ENCODE assay signal across 8 cellular contexts in the genomic region with DNA sequence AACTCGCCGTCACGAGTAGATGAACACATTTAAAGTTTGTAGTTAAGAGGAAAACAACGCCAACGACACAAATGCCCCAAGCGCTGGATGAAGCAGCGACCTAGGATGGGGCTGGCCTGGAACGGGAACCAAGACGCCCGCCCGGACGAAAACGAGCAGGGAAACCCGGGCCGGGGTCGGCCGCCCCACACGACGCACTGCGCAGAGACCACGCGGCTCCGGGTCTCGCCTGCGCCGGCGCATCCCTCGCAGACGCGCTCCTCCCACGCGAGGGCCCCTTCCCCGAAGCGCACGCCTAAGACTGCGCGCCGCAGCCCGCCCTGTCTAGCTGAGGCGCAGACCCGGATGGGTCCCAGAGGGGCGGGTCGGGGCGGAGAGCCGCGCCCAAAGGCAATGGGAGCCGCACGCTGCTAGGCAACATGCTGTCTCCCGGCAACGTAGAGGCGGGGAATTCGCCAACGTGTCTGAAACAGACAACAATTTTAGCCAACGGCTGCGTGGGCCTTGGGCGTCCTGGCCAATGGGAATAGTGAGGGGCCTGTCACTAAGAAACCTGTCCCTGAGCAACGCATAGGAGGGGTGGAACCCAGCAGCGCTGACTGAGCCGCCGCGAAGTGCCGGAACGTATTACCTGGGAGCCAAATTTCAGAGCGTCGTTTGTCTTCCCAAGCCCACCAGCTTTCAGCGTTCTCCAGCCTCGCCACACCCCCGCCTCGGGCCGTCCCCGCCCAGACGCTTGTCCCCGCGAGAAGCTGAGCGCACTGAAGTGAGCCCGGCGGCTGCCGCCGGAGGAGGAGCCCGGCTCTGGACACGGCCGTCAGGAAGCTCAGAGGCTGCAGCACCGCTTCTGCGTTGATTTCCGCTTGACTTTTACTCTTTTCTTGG. TPM values are rescaled to one million over a fixed set of nuclear protein-coding genes. Genes with fewer than 3 reads are reported as not detected.
DNase-seq lines count a peak whose midpoint lies in the region; ATAC-seq lines count a peak whose summit lies in the region.

No MANE protein-coding gene starts in this region.

- H3K36me3 ChIP-seq in CD4-positive, CD25-positive, alpha-beta regulatory T cell (ENCODE audit: control insufficient read depth, insufficient read depth, low read length), result no peaks in the 10 kb centered on the region
- no peaks in the 10 kb centered on the region for H3K36me3 ChIP-seq in SK-N-MC (ENCODE audit: insufficient read depth, low read length)

- H3K27ac Mint-ChIP-seq in CD4-positive, CD25-positive, alpha-beta regulatory T cell, result peak overlapping the region; percentile 92 to 95 (median 94)
- H3K27ac Mint-ChIP-seq in activated naive CD8-positive, alpha-beta T cell, result peak overlapping the region; percentile 94

- peaks cover 6 to 27% (median 14%) of the 10 kb centered on the region in 4 donors for H3K4me1 Mint-ChIP-seq in CD4-positive, CD25-positive, alpha-beta regulatory T cell
- H3K4me1 Mint-ChIP-seq in activated naive CD8-positive, alpha-beta T cell (ENCODE audit: low read depth), result peaks cover 17% of the 10 kb centered on the region

- H3K9ac ChIP-seq in SK-N-MC (ENCODE audit: insufficient read length), result no peak overlapping the region

- H3K36me3 Mint-ChIP-seq in CD4-positive, CD25-positive, alpha-beta regulatory T cell, result peaks cover 3% of the 10 kb centered on the region
- peaks cover 11% of the 10 kb centered on the region for H3K36me3 Mint-ChIP-seq in activated naive CD8-positive, alpha-beta T cell

- ATAC-seq in CD4-positive, CD25-positive, alpha-beta regulatory T cell (ENCODE audit: low read depth in 2 of 2), result peak; percentile 95
- ATAC-seq in GM19452 (IDR thresholded peaks at IDR 0.05; ENCODE audit: unreplicated experiment), result peak; percentile 92

- H3K9me3 Mint-ChIP-seq in CD4-positive, CD25-positive, alpha-beta regulatory T cell, result peaks cover 0 to 15% (median 5%) of the 10 kb centered on the region in 7 donors
- peaks cover 4% of the 10 kb centered on the region for H3K9me3 Mint-ChIP-seq in activated naive CD8-positive, alpha-beta T cell (ENCODE audit: low read depth)

- H3K27me3 Mint-ChIP-seq in CD4-positive, CD25-positive, alpha-beta regulatory T cell, result peaks cover 27% of the 10 kb centered on the region
- H3K27me3 Mint-ChIP-seq in activated naive CD8-positive, alpha-beta T cell, result no peaks in the 10 kb centered on the region

- peak; percentile 91 to 98 (median 92) for DNase-seq in CD4-positive, CD25-positive, alpha-beta regulatory T cell
- DNase-seq in HK-2 (ENCODE audit: unreplicated experiment), result peak; percentile 98
- DNase-seq in SK-N-MC (ENCODE audit: low read depth, low spot score), result peak; percentile 24
- peak; percentile 35 for DNase-seq in glomerular visceral epithelial cell (ENCODE audit: extremely low spot score)
- DNase-seq in occipital lobe (lab: John Stamatoyannopoulos, UW), result peak; percentile 97
- DNase-seq in superior temporal gyrus (ENCODE audit: extremely low spot score), result peak; percentile 98

- peaks cover 13% of the 10 kb centered on the region for H3K4me1 ChIP-seq in CD4-positive, CD25-positive, alpha-beta regulatory T cell (ENCODE audit: control insufficient read depth, insufficient read depth, low read length, poor library complexity, severe bottlenecking)

- peaks cover 5% of the 10 kb centered on the region for H3K27me3 ChIP-seq in CD4-positive, CD25-positive, alpha-beta regulatory T cell (ENCODE audit: control insufficient read depth, insufficient read depth, low read length)

- H3K4me3 Mint-ChIP-seq in CD4-positive, CD25-positive, alpha-beta regulatory T cell, result peak overlapping the region; percentile 94 to 98 (median 97)
- peak overlapping the region; percentile 88 for H3K4me3 Mint-ChIP-seq in activated naive CD8-positive, alpha-beta T cell

- peaks cover 7 to 19% of the 10 kb centered on the region in 2 experiments for H3K9me3 ChIP-seq in CD4-positive, CD25-positive, alpha-beta regulatory T cell (ENCODE audit: control insufficient read depth in 2 of 2, low read length in 2 of 2)
- no peaks in the 10 kb centered on the region for H3K9me3 ChIP-seq in SK-N-MC (ENCODE audit: low read depth, low read length)

- H3K27ac ChIP-seq in CD4-positive, CD25-positive, alpha-beta regulatory T cell (ENCODE audit: insufficient read depth, low read length, poor library complexity, severe bottlenecking), result peak overlapping the region; percentile 86
- H3K27ac ChIP-seq in SK-N-MC, result no peak overlapping the region

- H3K4me3 ChIP-seq in CD4-positive, CD25-positive, alpha-beta regulatory T cell (ENCODE audit: low read depth, low read length), result peak overlapping the region; percentile 63
- H3K4me3 ChIP-seq in SK-N-MC, result peak overlapping the region; percentile 52

RNA-seq across cellular contexts. Expression of a gene that starts 21.0 kb away (rescaled TPM):
- 118 TPM for total RNA-seq in CD4-positive, CD25-positive, alpha-beta regulatory T cell
- 10 to 100 TPM; 24.3 to 43.3 (median 37.4) TPM for polyA plus RNA-seq in CD4-positive, CD25-positive, alpha-beta regulatory T cell
- 29.6 TPM for total RNA-seq in occipital lobe

RNA-seq across cellular contexts. Expression of a gene that starts 47.7 kb away (rescaled TPM):
- 3.1 TPM for total RNA-seq in CD4-positive, CD25-positive, alpha-beta regulatory T cell
- 1 to 10 TPM in 3 of 4 donors, under 1 TPM in 1; 0.83 to 2.6 (median 1.7) TPM for polyA plus RNA-seq in CD4-positive, CD25-positive, alpha-beta regulatory T cell
- 24.0 TPM for total RNA-seq in occipital lobe

Comparison
In these comparisons a context has a peak if more than half of its experiments do, and no peak if none do; other contexts are left out.
1. DNase-seq: peak in every context shown above with its lines; median percentile 98 in HK-2; 98 in superior temporal gyrus; 97 in occipital lobe; 92 in CD4-positive, CD25-positive, alpha-beta regulatory T cell; 35 in glomerular visceral epithelial cell; 24 in SK-N-MC.